Comparison of ENCODE assay signal across 1 cellular context in the genomic region with DNA sequence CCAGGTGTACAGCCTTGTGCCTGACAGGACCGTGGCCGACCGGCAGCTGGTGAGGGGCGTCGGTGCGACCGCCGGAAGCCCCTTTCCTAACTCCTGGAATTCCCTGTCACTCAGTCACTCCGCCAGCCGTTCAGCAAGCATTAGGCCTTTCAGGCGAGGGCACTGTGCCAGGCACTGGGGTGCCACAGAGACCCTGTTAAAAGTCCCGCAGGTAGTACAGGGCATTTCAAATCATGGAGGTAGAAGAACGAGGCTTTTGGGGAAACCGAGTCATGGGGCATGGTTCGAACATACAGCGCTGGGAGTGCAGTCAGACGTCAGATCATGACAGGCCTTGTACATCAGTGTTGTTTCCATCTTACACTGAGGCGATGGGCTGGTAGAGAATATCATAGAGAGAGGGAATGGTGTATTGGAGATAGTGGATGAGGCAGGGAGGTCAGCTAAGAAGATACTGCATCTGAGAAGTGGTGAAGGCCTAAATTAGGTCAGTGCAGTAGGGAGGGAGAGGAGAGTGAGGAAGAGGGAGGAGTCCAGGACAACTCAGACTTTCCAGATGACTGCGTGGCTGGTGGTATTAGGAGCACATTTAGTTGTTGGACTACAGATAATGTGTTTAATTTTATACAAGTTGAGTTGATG.
TF ChIP-seq lines count a peak whose summit lies in the region.

No MANE protein-coding gene starts in this region.

TF ChIP-seq in K562, 482 proteins besides CTCF, POLR2A, EP300 and RAD21 (continued from another document and continues in another):
- TF ChIP-seq, protein P1, sequence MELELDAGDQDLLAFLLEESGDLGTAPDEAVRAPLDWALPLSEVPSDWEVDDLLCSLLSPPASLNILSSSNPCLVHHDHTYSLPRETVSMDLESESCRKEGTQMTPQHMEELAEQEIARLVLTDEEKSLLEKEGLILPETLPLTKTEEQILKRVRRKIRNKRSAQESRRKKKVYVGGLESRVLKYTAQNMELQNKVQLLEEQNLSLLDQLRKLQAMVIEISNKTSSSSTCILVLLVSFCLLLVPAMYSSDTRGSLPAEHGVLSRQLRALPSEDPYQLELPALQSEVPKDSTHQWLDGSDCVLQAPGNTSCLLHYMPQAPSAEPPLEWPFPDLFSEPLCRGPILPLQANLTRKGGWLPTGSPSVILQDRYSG (tag; conservative IDR thresholded peaks at IDR 0.05; ENCODE audit: low read depth) = peak; percentile 84; the same call in 1 of the 2 replicates
- TF ChIP-seq NR1H2 (CRISPR knock-in tag; IDR thresholded peaks at IDR 0.05) (peak; percentile 98), HSF4 (CRISPR knock-in tag; IDR thresholded peaks at IDR 0.05; ENCODE audit: borderline replicate concordance) (peak; percentile 47; the same call in 1 of the 2 replicates), MBD2 (IDR thresholded peaks at IDR 0.05; ENCODE audit: borderline replicate concordance, low read depth) (no peak), ZBTB8A (IDR thresholded peaks at IDR 0.05; ENCODE audit: partially characterized antibody) (no peak), THRAP3 (IDR thresholded peaks at IDR 0.05; ENCODE audit: borderline replicate concordance) (peak; percentile 86), STAG1 (CRISPR knock-in tag; IDR thresholded peaks at IDR 0.05; ENCODE audit: borderline replicate concordance) (0 out of 2 replicates have a peak, but pooled peaks have one; percentile 11), ZSCAN32 (CRISPR knock-in tag; IDR thresholded peaks at IDR 0.05) (peak; percentile 55; the same call in 1 of the 2 replicates), ZNF561 (CRISPR knock-in tag; conservative IDR thresholded peaks at IDR 0.05) (no peak), DPF2 (IDR thresholded peaks at IDR 0.05) (peak; percentile 80), BHLHE40 (IDR thresholded peaks at IDR 0.05; ENCODE audit: low read length) (no peak), ZNF324 (CRISPR knock-in tag; IDR thresholded peaks at IDR 0.05) (no peak), PTBP1 (IDR thresholded peaks at IDR 0.05; ENCODE audit: low read depth, low read length) (no peak; the same call in 1 of the 2 replicates), ZNF12 (CRISPR knock-in tag; IDR thresholded peaks at IDR 0.05) (peak; percentile 68), DIDO1 (tag; IDR thresholded peaks at IDR 0.05; ENCODE audit: low read depth) (0 out of 2 replicates have a peak, but pooled peaks have one; percentile 26), CBFA2T3 (IDR thresholded peaks at IDR 0.05) (peak; percentile 12; the same call in 1 of the 2 replicates), CEBPG (CRISPR knock-in tag; IDR thresholded peaks at IDR 0.05) (peak; percentile 34; the same call in 1 of the 2 replicates), CEBPG (tag; conservative IDR thresholded peaks at IDR 0.05 in 1 of 2, IDR thresholded peaks at IDR 0.05 in 1 of 2) (no peak)
- TF ChIP-seq, protein P2, sequence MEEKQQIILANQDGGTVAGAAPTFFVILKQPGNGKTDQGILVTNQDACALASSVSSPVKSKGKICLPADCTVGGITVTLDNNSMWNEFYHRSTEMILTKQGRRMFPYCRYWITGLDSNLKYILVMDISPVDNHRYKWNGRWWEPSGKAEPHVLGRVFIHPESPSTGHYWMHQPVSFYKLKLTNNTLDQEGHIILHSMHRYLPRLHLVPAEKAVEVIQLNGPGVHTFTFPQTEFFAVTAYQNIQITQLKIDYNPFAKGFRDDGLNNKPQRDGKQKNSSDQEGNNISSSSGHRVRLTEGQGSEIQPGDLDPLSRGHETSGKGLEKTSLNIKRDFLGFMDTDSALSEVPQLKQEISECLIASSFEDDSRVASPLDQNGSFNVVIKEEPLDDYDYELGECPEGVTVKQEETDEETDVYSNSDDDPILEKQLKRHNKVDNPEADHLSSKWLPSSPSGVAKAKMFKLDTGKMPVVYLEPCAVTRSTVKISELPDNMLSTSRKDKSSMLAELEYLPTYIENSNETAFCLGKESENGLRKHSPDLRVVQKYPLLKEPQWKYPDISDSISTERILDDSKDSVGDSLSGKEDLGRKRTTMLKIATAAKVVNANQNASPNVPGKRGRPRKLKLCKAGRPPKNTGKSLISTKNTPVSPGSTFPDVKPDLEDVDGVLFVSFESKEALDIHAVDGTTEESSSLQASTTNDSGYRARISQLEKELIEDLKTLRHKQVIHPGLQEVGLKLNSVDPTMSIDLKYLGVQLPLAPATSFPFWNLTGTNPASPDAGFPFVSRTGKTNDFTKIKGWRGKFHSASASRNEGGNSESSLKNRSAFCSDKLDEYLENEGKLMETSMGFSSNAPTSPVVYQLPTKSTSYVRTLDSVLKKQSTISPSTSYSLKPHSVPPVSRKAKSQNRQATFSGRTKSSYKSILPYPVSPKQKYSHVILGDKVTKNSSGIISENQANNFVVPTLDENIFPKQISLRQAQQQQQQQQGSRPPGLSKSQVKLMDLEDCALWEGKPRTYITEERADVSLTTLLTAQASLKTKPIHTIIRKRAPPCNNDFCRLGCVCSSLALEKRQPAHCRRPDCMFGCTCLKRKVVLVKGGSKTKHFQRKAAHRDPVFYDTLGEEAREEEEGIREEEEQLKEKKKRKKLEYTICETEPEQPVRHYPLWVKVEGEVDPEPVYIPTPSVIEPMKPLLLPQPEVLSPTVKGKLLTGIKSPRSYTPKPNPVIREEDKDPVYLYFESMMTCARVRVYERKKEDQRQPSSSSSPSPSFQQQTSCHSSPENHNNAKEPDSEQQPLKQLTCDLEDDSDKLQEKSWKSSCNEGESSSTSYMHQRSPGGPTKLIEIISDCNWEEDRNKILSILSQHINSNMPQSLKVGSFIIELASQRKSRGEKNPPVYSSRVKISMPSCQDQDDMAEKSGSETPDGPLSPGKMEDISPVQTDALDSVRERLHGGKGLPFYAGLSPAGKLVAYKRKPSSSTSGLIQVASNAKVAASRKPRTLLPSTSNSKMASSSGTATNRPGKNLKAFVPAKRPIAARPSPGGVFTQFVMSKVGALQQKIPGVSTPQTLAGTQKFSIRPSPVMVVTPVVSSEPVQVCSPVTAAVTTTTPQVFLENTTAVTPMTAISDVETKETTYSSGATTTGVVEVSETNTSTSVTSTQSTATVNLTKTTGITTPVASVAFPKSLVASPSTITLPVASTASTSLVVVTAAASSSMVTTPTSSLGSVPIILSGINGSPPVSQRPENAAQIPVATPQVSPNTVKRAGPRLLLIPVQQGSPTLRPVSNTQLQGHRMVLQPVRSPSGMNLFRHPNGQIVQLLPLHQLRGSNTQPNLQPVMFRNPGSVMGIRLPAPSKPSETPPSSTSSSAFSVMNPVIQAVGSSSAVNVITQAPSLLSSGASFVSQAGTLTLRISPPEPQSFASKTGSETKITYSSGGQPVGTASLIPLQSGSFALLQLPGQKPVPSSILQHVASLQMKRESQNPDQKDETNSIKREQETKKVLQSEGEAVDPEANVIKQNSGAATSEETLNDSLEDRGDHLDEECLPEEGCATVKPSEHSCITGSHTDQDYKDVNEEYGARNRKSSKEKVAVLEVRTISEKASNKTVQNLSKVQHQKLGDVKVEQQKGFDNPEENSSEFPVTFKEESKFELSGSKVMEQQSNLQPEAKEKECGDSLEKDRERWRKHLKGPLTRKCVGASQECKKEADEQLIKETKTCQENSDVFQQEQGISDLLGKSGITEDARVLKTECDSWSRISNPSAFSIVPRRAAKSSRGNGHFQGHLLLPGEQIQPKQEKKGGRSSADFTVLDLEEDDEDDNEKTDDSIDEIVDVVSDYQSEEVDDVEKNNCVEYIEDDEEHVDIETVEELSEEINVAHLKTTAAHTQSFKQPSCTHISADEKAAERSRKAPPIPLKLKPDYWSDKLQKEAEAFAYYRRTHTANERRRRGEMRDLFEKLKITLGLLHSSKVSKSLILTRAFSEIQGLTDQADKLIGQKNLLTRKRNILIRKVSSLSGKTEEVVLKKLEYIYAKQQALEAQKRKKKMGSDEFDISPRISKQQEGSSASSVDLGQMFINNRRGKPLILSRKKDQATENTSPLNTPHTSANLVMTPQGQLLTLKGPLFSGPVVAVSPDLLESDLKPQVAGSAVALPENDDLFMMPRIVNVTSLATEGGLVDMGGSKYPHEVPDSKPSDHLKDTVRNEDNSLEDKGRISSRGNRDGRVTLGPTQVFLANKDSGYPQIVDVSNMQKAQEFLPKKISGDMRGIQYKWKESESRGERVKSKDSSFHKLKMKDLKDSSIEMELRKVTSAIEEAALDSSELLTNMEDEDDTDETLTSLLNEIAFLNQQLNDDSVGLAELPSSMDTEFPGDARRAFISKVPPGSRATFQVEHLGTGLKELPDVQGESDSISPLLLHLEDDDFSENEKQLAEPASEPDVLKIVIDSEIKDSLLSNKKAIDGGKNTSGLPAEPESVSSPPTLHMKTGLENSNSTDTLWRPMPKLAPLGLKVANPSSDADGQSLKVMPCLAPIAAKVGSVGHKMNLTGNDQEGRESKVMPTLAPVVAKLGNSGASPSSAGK (IDR thresholded peaks at IDR 0.05) = peak; percentile 98
- TF ChIP-seq, protein P3, sequence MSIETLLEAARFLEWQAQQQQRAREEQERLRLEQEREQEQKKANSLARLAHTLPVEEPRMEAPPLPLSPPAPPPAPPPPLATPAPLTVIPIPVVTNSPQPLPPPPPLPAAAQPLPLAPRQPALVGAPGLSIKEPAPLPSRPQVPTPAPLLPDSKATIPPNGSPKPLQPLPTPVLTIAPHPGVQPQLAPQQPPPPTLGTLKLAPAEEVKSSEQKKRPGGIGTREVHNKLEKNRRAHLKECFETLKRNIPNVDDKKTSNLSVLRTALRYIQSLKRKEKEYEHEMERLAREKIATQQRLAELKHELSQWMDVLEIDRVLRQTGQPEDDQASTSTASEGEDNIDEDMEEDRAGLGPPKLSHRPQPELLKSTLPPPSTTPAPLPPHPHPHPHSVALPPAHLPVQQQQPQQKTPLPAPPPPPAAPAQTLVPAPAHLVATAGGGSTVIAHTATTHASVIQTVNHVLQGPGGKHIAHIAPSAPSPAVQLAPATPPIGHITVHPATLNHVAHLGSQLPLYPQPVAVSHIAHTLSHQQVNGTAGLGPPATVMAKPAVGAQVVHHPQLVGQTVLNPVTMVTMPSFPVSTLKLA (conservative IDR thresholded peaks at IDR 0.05) = no peak
- TF ChIP-seq, protein P4, sequence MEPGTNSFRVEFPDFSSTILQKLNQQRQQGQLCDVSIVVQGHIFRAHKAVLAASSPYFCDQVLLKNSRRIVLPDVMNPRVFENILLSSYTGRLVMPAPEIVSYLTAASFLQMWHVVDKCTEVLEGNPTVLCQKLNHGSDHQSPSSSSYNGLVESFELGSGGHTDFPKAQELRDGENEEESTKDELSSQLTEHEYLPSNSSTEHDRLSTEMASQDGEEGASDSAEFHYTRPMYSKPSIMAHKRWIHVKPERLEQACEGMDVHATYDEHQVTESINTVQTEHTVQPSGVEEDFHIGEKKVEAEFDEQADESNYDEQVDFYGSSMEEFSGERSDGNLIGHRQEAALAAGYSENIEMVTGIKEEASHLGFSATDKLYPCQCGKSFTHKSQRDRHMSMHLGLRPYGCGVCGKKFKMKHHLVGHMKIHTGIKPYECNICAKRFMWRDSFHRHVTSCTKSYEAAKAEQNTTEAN (CRISPR knock-in tag; IDR thresholded peaks at IDR 0.05) = peak; percentile 90; the same call in 1 of the 2 replicates
- TF ChIP-seq, protein P5, sequence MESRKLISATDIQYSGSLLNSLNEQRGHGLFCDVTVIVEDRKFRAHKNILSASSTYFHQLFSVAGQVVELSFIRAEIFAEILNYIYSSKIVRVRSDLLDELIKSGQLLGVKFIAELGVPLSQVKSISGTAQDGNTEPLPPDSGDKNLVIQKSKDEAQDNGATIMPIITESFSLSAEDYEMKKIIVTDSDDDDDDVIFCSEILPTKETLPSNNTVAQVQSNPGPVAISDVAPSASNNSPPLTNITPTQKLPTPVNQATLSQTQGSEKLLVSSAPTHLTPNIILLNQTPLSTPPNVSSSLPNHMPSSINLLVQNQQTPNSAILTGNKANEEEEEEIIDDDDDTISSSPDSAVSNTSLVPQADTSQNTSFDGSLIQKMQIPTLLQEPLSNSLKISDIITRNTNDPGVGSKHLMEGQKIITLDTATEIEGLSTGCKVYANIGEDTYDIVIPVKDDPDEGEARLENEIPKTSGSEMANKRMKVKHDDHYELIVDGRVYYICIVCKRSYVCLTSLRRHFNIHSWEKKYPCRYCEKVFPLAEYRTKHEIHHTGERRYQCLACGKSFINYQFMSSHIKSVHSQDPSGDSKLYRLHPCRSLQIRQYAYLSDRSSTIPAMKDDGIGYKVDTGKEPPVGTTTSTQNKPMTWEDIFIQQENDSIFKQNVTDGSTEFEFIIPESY (CRISPR knock-in tag; IDR thresholded peaks at IDR 0.05) = 0 out of 2 replicates have a peak, but pooled peaks have one; percentile 31
- TF ChIP-seq, protein P6, sequence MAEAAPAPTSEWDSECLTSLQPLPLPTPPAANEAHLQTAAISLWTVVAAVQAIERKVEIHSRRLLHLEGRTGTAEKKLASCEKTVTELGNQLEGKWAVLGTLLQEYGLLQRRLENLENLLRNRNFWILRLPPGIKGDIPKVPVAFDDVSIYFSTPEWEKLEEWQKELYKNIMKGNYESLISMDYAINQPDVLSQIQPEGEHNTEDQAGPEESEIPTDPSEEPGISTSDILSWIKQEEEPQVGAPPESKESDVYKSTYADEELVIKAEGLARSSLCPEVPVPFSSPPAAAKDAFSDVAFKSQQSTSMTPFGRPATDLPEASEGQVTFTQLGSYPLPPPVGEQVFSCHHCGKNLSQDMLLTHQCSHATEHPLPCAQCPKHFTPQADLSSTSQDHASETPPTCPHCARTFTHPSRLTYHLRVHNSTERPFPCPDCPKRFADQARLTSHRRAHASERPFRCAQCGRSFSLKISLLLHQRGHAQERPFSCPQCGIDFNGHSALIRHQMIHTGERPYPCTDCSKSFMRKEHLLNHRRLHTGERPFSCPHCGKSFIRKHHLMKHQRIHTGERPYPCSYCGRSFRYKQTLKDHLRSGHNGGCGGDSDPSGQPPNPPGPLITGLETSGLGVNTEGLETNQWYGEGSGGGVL (CRISPR knock-in tag; IDR thresholded peaks at IDR 0.05) = no peak
- TF ChIP-seq, protein P7, sequence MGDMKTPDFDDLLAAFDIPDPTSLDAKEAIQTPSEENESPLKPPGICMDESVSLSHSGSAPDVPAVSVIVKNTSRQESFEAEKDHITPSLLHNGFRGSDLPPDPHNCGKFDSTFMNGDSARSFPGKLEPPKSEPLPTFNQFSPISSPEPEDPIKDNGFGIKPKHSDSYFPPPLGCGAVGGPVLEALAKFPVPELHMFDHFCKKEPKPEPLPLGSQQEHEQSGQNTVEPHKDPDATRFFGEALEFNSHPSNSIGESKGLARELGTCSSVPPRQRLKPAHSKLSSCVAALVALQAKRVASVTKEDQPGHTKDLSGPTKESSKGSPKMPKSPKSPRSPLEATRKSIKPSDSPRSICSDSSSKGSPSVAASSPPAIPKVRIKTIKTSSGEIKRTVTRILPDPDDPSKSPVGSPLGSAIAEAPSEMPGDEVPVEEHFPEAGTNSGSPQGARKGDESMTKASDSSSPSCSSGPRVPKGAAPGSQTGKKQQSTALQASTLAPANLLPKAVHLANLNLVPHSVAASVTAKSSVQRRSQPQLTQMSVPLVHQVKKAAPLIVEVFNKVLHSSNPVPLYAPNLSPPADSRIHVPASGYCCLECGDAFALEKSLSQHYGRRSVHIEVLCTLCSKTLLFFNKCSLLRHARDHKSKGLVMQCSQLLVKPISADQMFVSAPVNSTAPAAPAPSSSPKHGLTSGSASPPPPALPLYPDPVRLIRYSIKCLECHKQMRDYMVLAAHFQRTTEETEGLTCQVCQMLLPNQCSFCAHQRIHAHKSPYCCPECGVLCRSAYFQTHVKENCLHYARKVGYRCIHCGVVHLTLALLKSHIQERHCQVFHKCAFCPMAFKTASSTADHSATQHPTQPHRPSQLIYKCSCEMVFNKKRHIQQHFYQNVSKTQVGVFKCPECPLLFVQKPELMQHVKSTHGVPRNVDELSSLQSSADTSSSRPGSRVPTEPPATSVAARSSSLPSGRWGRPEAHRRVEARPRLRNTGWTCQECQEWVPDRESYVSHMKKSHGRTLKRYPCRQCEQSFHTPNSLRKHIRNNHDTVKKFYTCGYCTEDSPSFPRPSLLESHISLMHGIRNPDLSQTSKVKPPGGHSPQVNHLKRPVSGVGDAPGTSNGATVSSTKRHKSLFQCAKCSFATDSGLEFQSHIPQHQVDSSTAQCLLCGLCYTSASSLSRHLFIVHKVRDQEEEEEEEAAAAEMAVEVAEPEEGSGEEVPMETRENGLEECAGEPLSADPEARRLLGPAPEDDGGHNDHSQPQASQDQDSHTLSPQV (IDR thresholded peaks at IDR 0.05) = peak; percentile 95
